17 cellular contexts compared by ENCODE assay signal in genomic region chr5:72145351-72145750, GRCh38. TPM values are rescaled to one million over a fixed set of nuclear protein-coding genes. Genes with fewer than 3 reads are reported as not detected.
DNase-seq lines count a peak whose midpoint lies in the region; ATAC-seq and TF ChIP-seq lines count a peak whose summit lies in the region.
"Had no signal": no experiment of that assay in that cellular context is flagged by ENCODE, and none has a peak within 500 bp of the region (broad histone marks: within the 10 kb centered on the region; RNA-seq: fewer than 3 reads in every experiment).

No MANE protein-coding gene starts in this region.

- H3K27ac Mint-ChIP-seq in activated T-cell treated with anti-CD3 and anti-CD28 coated beads, Interleukin-2, amount 50 U/mL, for 72 hours, result no peak overlapping the region
- H3K27ac Mint-ChIP-seq: activated CD4-positive, alpha-beta memory T cell treated with anti-CD3 and anti-CD28 coated beads, Interleukin-2, amount 10 ng/mL, durations not matched to agents 7 days and 5 days had no signal

- H3K27me3 ChIP-seq in vagina, result no peaks in the 10 kb centered on the region

- no peaks in the 10 kb centered on the region for H3K9me3 Mint-ChIP-seq in activated T-cell treated with anti-CD3 and anti-CD28 coated beads, Interleukin-2, amount 50 U/mL, for 72 hours
- H3K9me3 Mint-ChIP-seq: activated CD4-positive, alpha-beta memory T cell treated with anti-CD3 and anti-CD28 coated beads, Interleukin-2, amount 10 ng/mL, durations not matched to agents 7 days and 5 days had no signal

- H3K36me3 Mint-ChIP-seq in activated T-cell treated with anti-CD3 and anti-CD28 coated beads, Interleukin-2, amount 50 U/mL, for 72 hours (ENCODE audit: insufficient read depth in 2 of 2), result no peaks in the 10 kb centered on the region

- no peaks in the 10 kb centered on the region for H3K9me3 ChIP-seq in vagina
- H3K9me3 ChIP-seq: prostate gland had no signal

- no peaks in the 10 kb centered on the region for H3K36me3 ChIP-seq in vagina
- H3K36me3 ChIP-seq: prostate gland had no signal

- peak; percentile 26 for DNase-seq in NCI-H1436 (lab: John Stamatoyannopoulos, UW)
- DNase-seq in NCI-H1436 treated with DMSO at 0.1 percent for 48 hours (lab: John Stamatoyannopoulos, UW), result no peak
- peak in 1 of 61 donors; percentile 17 for DNase-seq in caudate nucleus (lab: John Stamatoyannopoulos, UW)
- DNase-seq in midbrain (lab: John Stamatoyannopoulos, UW), result peak; percentile 20
- DNase-seq in vagina (ENCODE audit: extremely low spot score in 2 of 2), result no peak
- no peak for DNase-seq in stimulated activated CD4-positive, alpha-beta T cell treated with anti-CD3 and anti-CD28 coated beads, Interleukin-4, amount 100 ng/mL, for 24 hours
- DNase-seq in GM10266 (ENCODE audit: extremely low spot score), result no peak
- no peak for DNase-seq in activated T-cell treated with anti-CD3 and anti-CD28 coated beads, Interleukin-2, amount 50 U/mL, for 72 hours
- DNase-seq: 8988T; activated CD4-positive, alpha-beta memory T cell treated with anti-CD3 and anti-CD28 coated beads, Interleukin-2, amount 10 ng/mL, durations not matched to agents 7 days and 5 days; dermis blood vessel endothelial cell; DND-41; NCI-H2029 treated with DMSO at 0.1 percent for 48 hours; NCI-H774 had no signal

- peaks cover 59% of the 10 kb centered on the region for H3K4me1 ChIP-seq in vagina
- H3K4me1 ChIP-seq: prostate gland had no signal

- no peak for TF ChIP-seq POLR2A in vagina (IDR thresholded peaks at IDR 0.05)

- intact Hi-C loops in vagina (cut with DNase I), result loop anchor here (10.0 kb wide), 1 partner anchor 129 kb away; no protein-coding TSS in a partner anchor

- peaks cover 78% of the 10 kb centered on the region for H3K27me3 Mint-ChIP-seq in activated T-cell treated with anti-CD3 and anti-CD28 coated beads, Interleukin-2, amount 50 U/mL, for 72 hours (ENCODE audit: low read depth)

- peaks cover 3% of the 10 kb centered on the region for H3K4me1 Mint-ChIP-seq in activated T-cell treated with anti-CD3 and anti-CD28 coated beads, Interleukin-2, amount 50 U/mL, for 72 hours (ENCODE audit: low read depth)
- H3K4me1 Mint-ChIP-seq: activated CD4-positive, alpha-beta memory T cell treated with anti-CD3 and anti-CD28 coated beads, Interleukin-2, amount 10 ng/mL, durations not matched to agents 7 days and 5 days had no signal

- TF ChIP-seq CTCF in vagina (IDR thresholded peaks at IDR 0.05), result no peak
- no peak for TF ChIP-seq CTCF in GM10266 (IDR thresholded peaks at IDR 0.05; ENCODE audit: control insufficient read depth, insufficient read depth, low read depth, missing control alignments)

- H3K27ac ChIP-seq in caudate nucleus (ENCODE audit: low read depth, low read length), result peak overlapping the region; percentile 83
- H3K27ac ChIP-seq in vagina, result peak overlapping the region; percentile 34
- H3K27ac ChIP-seq: C4-2B, prostate gland had no signal

- no peak overlapping the region for H3K4me3 Mint-ChIP-seq in activated T-cell treated with anti-CD3 and anti-CD28 coated beads, Interleukin-2, amount 50 U/mL, for 72 hours
- H3K4me3 Mint-ChIP-seq: activated CD4-positive, alpha-beta memory T cell treated with anti-CD3 and anti-CD28 coated beads, Interleukin-2, amount 10 ng/mL, durations not matched to agents 7 days and 5 days had no signal

- H3K4me3 ChIP-seq in vagina, result no peak overlapping the region
- H3K4me3 ChIP-seq: prostate gland had no signal

- ATAC-seq in activated T-cell treated with anti-CD3 and anti-CD28 coated beads, Interleukin-2, amount 50 U/mL, for 72 hours (replicated peaks in 1 of 2), result no peak
- ATAC-seq: left lobe of liver had no signal

RNA-seq across cellular contexts. Expression of gene MAP1B, which starts 38.1 kb away (rescaled TPM):
- total RNA-seq in vagina, result 386 TPM
- total RNA-seq in activated T-cell treated with anti-CD3 and anti-CD28 coated beads, Interleukin-2, amount 50 U/mL, for 72 hours, result 1 to 10 TPM; 5.5 TPM

Comparison
In these comparisons a context has a peak if more than half of its experiments do, and no peak if none do; other contexts are left out.
1. DNase-seq: peak in NCI-H1436 (single experiment) and midbrain (single experiment); none in NCI-H1436 treated with DMSO at 0.1 percent for 48 hours (single experiment), vagina (0 of 2), stimulated activated CD4-positive, alpha-beta T cell treated with anti-CD3 and anti-CD28 coated beads, Interleukin-4, amount 100 ng/mL, for 24 hours (single experiment), GM10266 (single experiment) and activated T-cell treated with anti-CD3 and anti-CD28 coated beads, Interleukin-2, amount 50 U/mL, for 72 hours (0 of 2).
2. RNA of gene MAP1B, which starts 38.1 kb away (total RNA-seq): 386 TPM in vagina (single experiment); 5.5 TPM in activated T-cell treated with anti-CD3 and anti-CD28 coated beads, Interleukin-2, amount 50 U/mL, for 72 hours; every median in the first group is over 10 times any median in the second.